ENCODE assay signal across 10 cellular contexts in genomic region chr14:104968541-104969401, GRCh38. TPM values are rescaled to one million over a fixed set of nuclear protein-coding genes. Genes with fewer than 3 reads are reported as not detected.
A peak's percentile ranks its signal among the peaks of the same experiment; 100 is the strongest.
DNase-seq lines count a peak whose midpoint lies in the region; ATAC-seq and TF ChIP-seq lines count a peak whose summit lies in the region.
"Had no signal": no experiment of that assay in that cellular context is flagged by ENCODE, and none has a peak within 500 bp of the region (broad histone marks: within the 10 kb centered on the region; RNA-seq: fewer than 3 reads in every experiment).

No MANE protein-coding gene starts in this region.

- no peaks in the 10 kb centered on the region for H3K36me3 ChIP-seq in psoas muscle (ENCODE audit: insufficient read depth in 1 of 2, low read depth in 1 of 2)

- H3K9me3 ChIP-seq in psoas muscle, result no peaks in the 10 kb centered on the region

- intact Hi-C loops in psoas muscle (cut with DNase I), result no loop called here

- no peak overlapping the region for H3K27ac ChIP-seq in psoas muscle

- H3K4me1 Mint-ChIP-seq in stimulated activated effector memory CD8-positive, alpha-beta T cell treated with anti-CD3 and anti-CD28 coated beads, Interleukin-12 subunit alpha, Interleukin-12 subunit beta, amount 100 ng/mL, for 72 hours, result no peaks in the 10 kb centered on the region

- H3K9me3 Mint-ChIP-seq in stimulated activated effector memory CD8-positive, alpha-beta T cell treated with anti-CD3 and anti-CD28 coated beads, Interleukin-12 subunit alpha, Interleukin-12 subunit beta, amount 100 ng/mL, for 72 hours, result no peaks in the 10 kb centered on the region

- peak overlapping the region; percentile 40 for H3K4me3 ChIP-seq in fibroblast of pulmonary artery (replicated peaks; ENCODE audit: low read depth, low read length)
- H3K4me3 ChIP-seq in psoas muscle, result peak overlapping the region; percentile 42

- TF ChIP-seq CTCF in fibroblast of pulmonary artery (IDR thresholded peaks at IDR 0.05; ENCODE audit: low read length, missing control alignments) (peak; percentile 25), psoas muscle (IDR thresholded peaks at IDR 0.05) (no peak)

- WGBS in psoas muscle, 3 donors, result 55 to 64% (median 63%) methylated on average over 21 of the region's 21 CpGs

- H3K36me3 Mint-ChIP-seq in stimulated activated effector memory CD8-positive, alpha-beta T cell treated with anti-CD3 and anti-CD28 coated beads, Interleukin-12 subunit alpha, Interleukin-12 subunit beta, amount 100 ng/mL, for 72 hours, result no peaks in the 10 kb centered on the region

- DNase-seq in EH (ENCODE audit: low read depth), result peak; percentile 49
- DNase-seq in OCI-M1 (lab: John Stamatoyannopoulos, UW), result peak; percentile 2
- DNase-seq in fibroblast of pulmonary artery (ENCODE audit: low read depth), result peak; percentile 49
- peak; percentile 47 to 59 for DNase-seq in psoas muscle
- DNase-seq in medulla oblongata (ENCODE audit: extremely low spot score), result no peak
- DNase-seq in stimulated activated naive CD4-positive, alpha-beta T cell treated with Interleukin-2 at 50 U/mL for 16 hours (lab: John Stamatoyannopoulos, UW), result no peak
- no peak for DNase-seq in stimulated activated effector memory CD8-positive, alpha-beta T cell treated with anti-CD3 and anti-CD28 coated beads, Interleukin-12 subunit alpha, Interleukin-12 subunit beta, amount 100 ng/mL, for 72 hours (ENCODE audit: low spot score in 2 of 2)

- H3K27ac Mint-ChIP-seq in stimulated activated effector memory CD8-positive, alpha-beta T cell treated with anti-CD3 and anti-CD28 coated beads, Interleukin-12 subunit alpha, Interleukin-12 subunit beta, amount 100 ng/mL, for 72 hours, result no peak overlapping the region

- peaks cover 16% of the 10 kb centered on the region for H3K4me1 ChIP-seq in psoas muscle

- ATAC-seq in psoas muscle (no peak), HG03342 (IDR thresholded peaks at IDR 0.05; ENCODE audit: unreplicated experiment) (no peak)
- no peak for ATAC-seq in stimulated activated effector memory CD8-positive, alpha-beta T cell treated with anti-CD3 and anti-CD28 coated beads, Interleukin-12 subunit alpha, Interleukin-12 subunit beta, amount 100 ng/mL, for 72 hours

- no peak overlapping the region for H3K4me3 Mint-ChIP-seq in stimulated activated effector memory CD8-positive, alpha-beta T cell treated with anti-CD3 and anti-CD28 coated beads, Interleukin-12 subunit alpha, Interleukin-12 subunit beta, amount 100 ng/mL, for 72 hours

- H3K27me3 ChIP-seq in psoas muscle (ENCODE audit: insufficient read depth in 3 of 3, low read length in 2 of 3), result peaks cover 0 to 45% (median 11%) of the 10 kb centered on the region in 3 donors

RNA-seq across cellular contexts. Expression of gene AHNAK2, which starts 9.4 kb away (rescaled TPM):
- total RNA-seq in psoas muscle, result 1 to 10 TPM; 1.3 to 4.7 (median 3.4) TPM
- polyA plus RNA-seq in psoas muscle, result 1 to 10 TPM in 1 of 3 donors, under 1 TPM in 2; 0.69 to 2.0 (median 0.75) TPM

RNA-seq across cellular contexts. Expression of gene CLBA1, which starts 16.8 kb away (rescaled TPM):
- total RNA-seq in psoas muscle, result 1 to 10 TPM; 1.3 to 2.2 (median 1.6) TPM
- polyA plus RNA-seq in psoas muscle, result 1 to 10 TPM; 1.7 to 6.8 (median 6.1) TPM

RNA-seq across cellular contexts. Expression of gene PLD4, which starts 44.1 kb away (rescaled TPM):
- under 1 TPM in 2 of 4 donors, not detected in 2; 0.04 to 0.25 TPM for total RNA-seq in psoas muscle
- not detected for polyA plus RNA-seq in psoas muscle
- total RNA-seq: activated CD8-positive, alpha-beta memory T cell treated with anti-CD3 and anti-CD28 coated beads for 36 hours; M059J had no signal

RNA-seq across cellular contexts. Expression of gene CDCA4, which starts 52.1 kb away (rescaled TPM):
- total RNA-seq in psoas muscle, result 1 to 10 TPM in 2 of 4 donors, under 1 TPM in 2; 0.79 to 1.8 (median 1.1) TPM
- polyA plus RNA-seq in psoas muscle, result 1 to 10 TPM; 1.3 to 3.3 (median 2.1) TPM

Comparison
In these comparisons a context has a peak if more than half of its experiments do, and no peak if none do; other contexts are left out.
1. DNase-seq: peak in EH (single experiment), OCI-M1 (single experiment), fibroblast of pulmonary artery (single experiment) and psoas muscle (2 of 2); none in medulla oblongata (single experiment), stimulated activated naive CD4-positive, alpha-beta T cell treated with Interleukin-2 at 50 U/mL for 16 hours (single experiment) and stimulated activated effector memory CD8-positive, alpha-beta T cell treated with anti-CD3 and anti-CD28 coated beads, Interleukin-12 subunit alpha, Interleukin-12 subunit beta, amount 100 ng/mL, for 72 hours (0 of 2).